ENCODE assay signal across 11 cellular contexts in the genomic region with DNA sequence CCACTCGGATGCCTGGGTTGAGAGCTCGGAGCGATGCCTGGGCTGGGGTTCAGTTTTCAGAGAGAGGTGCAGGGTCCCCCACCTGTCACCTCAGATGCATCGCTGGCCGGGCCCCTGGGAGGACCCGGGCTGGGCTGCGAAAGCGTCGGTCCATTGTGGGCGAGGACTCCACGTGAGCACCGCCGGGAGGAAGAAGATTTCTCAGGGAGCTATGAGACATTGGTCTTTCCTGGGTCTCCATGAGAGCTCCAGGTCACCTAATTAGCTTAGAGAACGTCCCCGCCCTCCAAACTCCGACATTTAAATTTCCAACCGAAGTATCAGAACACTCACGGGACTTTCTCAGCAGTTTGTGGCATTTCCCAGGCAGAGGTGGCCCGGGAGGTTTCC. TPM values are rescaled to one million over a fixed set of nuclear protein-coding genes. Genes with fewer than 3 reads are reported as not detected.
A peak's percentile ranks its signal among the peaks of the same experiment; 100 is the strongest.
DNase-seq lines count a peak whose midpoint lies in the region; ATAC-seq and TF ChIP-seq lines count a peak whose summit lies in the region.
"Had no signal": no experiment of that assay in that cellular context is flagged by ENCODE, and none has a peak within 500 bp of the region (broad histone marks: within the 10 kb centered on the region; RNA-seq: fewer than 3 reads in every experiment).

No MANE protein-coding gene starts in this region.

- TF ChIP-seq POLR2A in gastrocnemius medialis (IDR thresholded peaks at IDR 0.05) (no peak), tibial nerve (IDR thresholded peaks at IDR 0.05) (no peak)

- H3K4me1 ChIP-seq in Panc1 (ENCODE audit: control insufficient read depth, insufficient read depth, low read length) = peaks cover 3% of the 10 kb centered on the region; the same call in 1 of the 2 replicates
- H3K4me1 ChIP-seq in iPS DF 6.9 (ENCODE audit: control insufficient read depth, insufficient read depth, low read length) = no peaks in the 10 kb centered on the region
- H3K4me1 ChIP-seq in gastrocnemius medialis = peaks cover 0 to 4% of the 10 kb centered on the region in 2 donors
- peaks cover 3% of the 10 kb centered on the region for H3K4me1 ChIP-seq in effector memory CD4-positive, alpha-beta T cell (ENCODE audit: control insufficient read depth, insufficient read depth, low read length, poor library complexity, severe bottlenecking)
- peaks cover 0 to 11% (median 0%) of the 10 kb centered on the region in 4 donors for H3K4me1 ChIP-seq in tibial nerve

- H3K27me3 ChIP-seq in Panc1 (ENCODE audit: control insufficient read depth, insufficient read depth, low read length) (no peaks in the 10 kb centered on the region), iPS DF 6.9 (ENCODE audit: control insufficient read depth, insufficient read depth, low read length) (peaks cover 36% of the 10 kb centered on the region), gastrocnemius medialis (peaks cover 0 to 16% (median 0%) of the 10 kb centered on the region in 3 donors), tibial nerve (peaks cover 0 to 28% of the 10 kb centered on the region in 2 donors)
- peaks cover 6% of the 10 kb centered on the region for H3K27me3 ChIP-seq in effector memory CD4-positive, alpha-beta T cell (replicated peaks; ENCODE audit: control insufficient read depth, insufficient read depth, low read length, poor library complexity, severe bottlenecking)

- no TSS peak for BruUV-seq in Panc1 (replicated peaks; lab: Mats Ljungman, UMichigan)

- ATAC-seq in Panc1 = no peak
- no peak for ATAC-seq in gastrocnemius medialis
- no peak for ATAC-seq in HG02623 (IDR thresholded peaks at IDR 0.05; ENCODE audit: unreplicated experiment)
- ATAC-seq in HG03520 (IDR thresholded peaks at IDR 0.05; ENCODE audit: unreplicated experiment) = no peak
- ATAC-seq: HCT116 had no signal

- in situ Hi-C loops in Panc1 (cut with HindIII; ENCODE audit: low pct_unique_long_range_greater_than_20kb, low sequenced_read_pairs) = no loop called here
- in situ Hi-C loops in gastrocnemius medialis (cut with MboI; ENCODE audit: low sequenced_read_pairs in 4 of 4) = no loop called here

- no peak for TF ChIP-seq EP300 in tibial nerve (IDR thresholded peaks at IDR 0.05)

- WGBS in iPS DF 6.9 (ENCODE audit: insufficient coverage, insufficient read length) = no CpG with 5 or more reads among the region's 19 CpGs
- WGBS in tibial nerve, 2 donors = 18 to 53% methylated on average over 18 to 19 of the region's 19 CpGs

- POLR2A ChIA-PET in Panc1 (lab: Charles Lee) = no interaction called here

- H3K27ac ChIP-seq in Panc1 (ENCODE audit: low read length) (no peak overlapping the region), iPS DF 6.9 (ENCODE audit: low read length) (no peak overlapping the region), gastrocnemius medialis (peak overlapping the region in 3 of 4 donors; percentile 37 to 71 (median 56)), tibial nerve (no peak overlapping the region)
- no peak overlapping the region for H3K27ac ChIP-seq in effector memory CD4-positive, alpha-beta T cell (ENCODE audit: insufficient read depth, low read length, poor library complexity, severe bottlenecking)
- H3K27ac ChIP-seq: neutrophil had no signal

- DNase-seq in DMS53 treated with DMSO at 0.1 percent for 48 hours (lab: John Stamatoyannopoulos, UW; ENCODE audit: unreplicated experiment) (peak; percentile 32), Panc1 (ENCODE audit: low read depth, low spot score) (no peak), iPS DF 6.9 (ENCODE audit: low read depth, low spot score) (no peak), gastrocnemius medialis (no peak), tibial nerve (ENCODE audit: low spot score in 2 of 2) (no peak)
- no peak for DNase-seq in effector memory CD4-positive, alpha-beta T cell
- DNase-seq: NCI-H82 had no signal

- intact Hi-C loops in Panc1 (cut with micrococcal nuclease; ENCODE audit: unreplicated experiment) = no loop called here
- intact Hi-C loops in gastrocnemius medialis (cut with DNase I; ENCODE audit: low total_unique reads) = no loop called here

- no peaks in the 10 kb centered on the region for H3K36me3 ChIP-seq in Panc1 (ENCODE audit: control insufficient read depth, insufficient read depth, low read length)
- no peaks in the 10 kb centered on the region for H3K36me3 ChIP-seq in iPS DF 6.9 (ENCODE audit: control insufficient read depth, insufficient read depth, low read length)
- no peaks in the 10 kb centered on the region for H3K36me3 ChIP-seq in gastrocnemius medialis
- H3K36me3 ChIP-seq in effector memory CD4-positive, alpha-beta T cell (ENCODE audit: control insufficient read depth, insufficient read depth, low read length) = no peaks in the 10 kb centered on the region
- H3K36me3 ChIP-seq in tibial nerve = no peaks in the 10 kb centered on the region
- H3K36me3 ChIP-seq: neutrophil had no signal

- no peaks in the 10 kb centered on the region for H3K9me3 ChIP-seq in Panc1 (ENCODE audit: control insufficient read depth, insufficient read depth, low read depth, low read length)
- no peaks in the 10 kb centered on the region for H3K9me3 ChIP-seq in iPS DF 6.9 (ENCODE audit: control insufficient read depth, insufficient read depth, low read length)
- H3K9me3 ChIP-seq in gastrocnemius medialis = no peaks in the 10 kb centered on the region
- H3K9me3 ChIP-seq in effector memory CD4-positive, alpha-beta T cell (ENCODE audit: control insufficient read depth, low read length) = no peaks in the 10 kb centered on the region
- H3K9me3 ChIP-seq in tibial nerve = no peaks in the 10 kb centered on the region
- H3K9me3 ChIP-seq: neutrophil had no signal

- TF ChIP-seq CTCF in Panc1 (IDR thresholded peaks at IDR 0.05) = no peak
- no peak for TF ChIP-seq CTCF in gastrocnemius medialis (IDR thresholded peaks at IDR 0.05 in 4 of 5, conservative IDR thresholded peaks at IDR 0.05 in 1 of 5)
- no peak for TF ChIP-seq CTCF in tibial nerve (IDR thresholded peaks at IDR 0.05)

- H3K4me3 ChIP-seq in Panc1 (ENCODE audit: low read depth in 2 of 2, low read length in 2 of 2) (peak overlapping the region; percentile 20 to 24), iPS DF 6.9 (ENCODE audit: low read length) (peak overlapping the region; percentile 32; the same call in 1 of the 2 replicates), gastrocnemius medialis (peak overlapping the region; percentile 19 to 50 (median 34)), tibial nerve (peak overlapping the region in 1 of 4 donors; percentile 10)
- no peak overlapping the region for H3K4me3 ChIP-seq in effector memory CD4-positive, alpha-beta T cell (ENCODE audit: insufficient read depth, low read depth, low read length, poor library complexity, severe bottlenecking)

- CTCF ChIA-PET in Panc1 (lab: Charles Lee) = no interaction called here

RNA-seq across cellular contexts. Expression of gene FBLN7, which starts 2.2 kb away (rescaled TPM):
- total RNA-seq in Panc1 (2021; ENCODE audit: unreplicated experiment) (0.95 TPM), gastrocnemius medialis (1 to 10 TPM in 1 of 4 donors, under 1 TPM in 3; 0.41 to 3.3 (median 0.54) TPM), tibial nerve (1 to 10 TPM in 3 of 4 donors, under 1 TPM in 1; 0.60 to 3.9 (median 2.6) TPM)
- polyA plus RNA-seq in Panc1 (2012; ENCODE audit: insufficient read length) = 0.50 TPM

Comparison
In these comparisons a context has a peak if more than half of its experiments do, and no peak if none do; other contexts are left out.
1. H3K27ac ChIP-seq: peak in gastrocnemius medialis (3 of 4); none in Panc1 (single experiment), iPS DF 6.9 (single experiment), effector memory CD4-positive, alpha-beta T cell (single experiment) and tibial nerve (0 of 4).